ENCODE assay signal across 11 cellular contexts in the genomic region with DNA sequence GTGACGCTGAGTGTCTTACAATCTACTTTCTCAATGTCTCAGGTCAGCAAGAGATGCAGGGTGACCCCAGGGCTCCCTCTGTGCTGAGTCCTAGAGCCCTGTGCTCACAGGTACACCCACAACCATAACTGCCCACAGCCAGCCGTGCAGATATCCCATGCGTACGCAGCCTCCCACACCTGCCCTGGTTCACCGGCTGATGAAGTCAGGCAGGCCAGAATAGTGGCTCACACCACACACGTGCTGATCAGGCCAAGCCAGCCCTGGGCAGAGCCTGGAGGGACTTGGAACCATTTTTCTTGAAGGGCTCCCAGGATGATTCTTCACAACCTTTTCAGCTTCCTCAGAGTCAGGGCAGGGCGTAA.
"Had no signal": no experiment of that assay in that cellular context is flagged by ENCODE, and none has a peak within 500 bp of the region (broad histone marks: within the 10 kb centered on the region; RNA-seq: fewer than 3 reads in every experiment).

No MANE protein-coding gene starts in this region.

- H3K27ac ChIP-seq: right lobe of liver, upper lobe of left lung had no signal

- DNase-seq: activated CD4-positive, alpha-beta T cell treated with anti-CD3 and anti-CD28 coated beads, Interleukin-2, amount 50 U/mL, for 1 hour; activated naive CD4-positive, alpha-beta T cell treated with anti-CD3 and anti-CD28 coated beads, Interleukin-2, amount 50 U/mL, for 16 hours; adrenal gland; mesenchymal stem cell; stimulated activated CD4-positive, alpha-beta T cell treated with anti-CD3 and anti-CD28 coated beads, Interleukin-2, amount 100 ng/mL, for 24 hours; stimulated activated naive CD8-positive, alpha-beta T cell treated with anti-CD3 and anti-CD28 coated beads, Interleukin-15, Interleukin-2, amounts not matched to agents 100 U/mL and 50 U/mL, for 24 hours; T-cell; upper lobe of left lung had no signal

- H3K9me3 ChIP-seq: adrenal gland, right lobe of liver, upper lobe of left lung had no signal

- H3K9me3 Mint-ChIP-seq: dendritic cell treated with granulocyte-macrophage colony-stimulating factor and Interleukin-4, amounts not matched to agents 40 ng/mL and 50 ng/mL, for 4 days; neural crest cell; T-cell had no signal

- H3K4me1 ChIP-seq: adrenal gland, right lobe of liver, upper lobe of left lung had no signal

- H3K4me3 ChIP-seq: adrenal gland, right lobe of liver, upper lobe of left lung had no signal

- H3K27me3 ChIP-seq: adrenal gland, right lobe of liver, upper lobe of left lung had no signal

- H3K4me1 Mint-ChIP-seq: neural crest cell had no signal

- H3K27ac Mint-ChIP-seq: dendritic cell treated with granulocyte-macrophage colony-stimulating factor and Interleukin-4, amounts not matched to agents 40 ng/mL and 50 ng/mL, for 4 days; T-cell had no signal

- ATAC-seq: stimulated activated naive CD8-positive, alpha-beta T cell treated with anti-CD3 and anti-CD28 coated beads, Interleukin-15, Interleukin-2, amounts not matched to agents 100 U/mL and 50 U/mL, for 24 hours; T-cell had no signal

- H3K27me3 Mint-ChIP-seq: dendritic cell treated with granulocyte-macrophage colony-stimulating factor and Interleukin-4, amounts not matched to agents 40 ng/mL and 50 ng/mL, for 4 days; T-cell had no signal

- H3K4me3 Mint-ChIP-seq: dendritic cell treated with granulocyte-macrophage colony-stimulating factor and Interleukin-4, amounts not matched to agents 40 ng/mL and 50 ng/mL, for 4 days; neural crest cell; T-cell had no signal
